Comparison of ENCODE assay signal across 10 cellular contexts in the genomic region with DNA sequence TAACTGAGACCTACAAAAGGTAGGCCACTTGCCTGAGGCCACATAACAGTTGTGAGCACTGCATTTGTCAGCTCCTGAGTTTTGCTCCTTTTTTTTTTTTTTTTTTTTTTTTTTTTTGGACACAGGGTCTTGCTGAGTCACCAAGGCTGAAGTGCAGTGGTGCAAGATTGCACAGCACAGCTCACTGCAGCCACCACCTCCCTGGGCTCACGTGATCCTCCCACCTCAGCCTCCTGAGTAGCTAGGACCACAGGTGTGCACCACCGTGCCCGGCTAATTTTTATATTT.
"Had no signal": no experiment of that assay in that cellular context is flagged by ENCODE, and none has a peak within 500 bp of the region (broad histone marks: within the 10 kb centered on the region; RNA-seq: fewer than 3 reads in every experiment).

No MANE protein-coding gene starts in this region.

- H3K9me3 Mint-ChIP-seq: activated naive CD4-positive, alpha-beta T cell treated with anti-CD3 and anti-CD28 coated beads, Interleukin-2, amount 50 U/mL, for 24 hours; activated T-cell treated with anti-CD3 and anti-CD28 coated beads, Interleukin-2, amount 50 U/mL, for 24 hours; naive B cell had no signal

- H3K4me3 ChIP-seq: lower lobe of right lung, right atrium auricular region, tibial nerve had no signal

- H3K4me1 ChIP-seq: lower lobe of right lung had no signal

- H3K27me3 Mint-ChIP-seq: activated naive CD4-positive, alpha-beta T cell treated with anti-CD3 and anti-CD28 coated beads, Interleukin-2, amount 50 U/mL, for 24 hours had no signal

- H3K27ac Mint-ChIP-seq: activated CD8-positive, alpha-beta memory T cell treated with anti-CD3 and anti-CD28 coated beads, Interleukin-2, amount 10 ng/mL, durations not matched to agents 7 days and 5 days; activated naive CD4-positive, alpha-beta T cell treated with anti-CD3 and anti-CD28 coated beads, Interleukin-2, amount 50 U/mL, for 24 hours; activated T-cell treated with anti-CD3 and anti-CD28 coated beads, Interleukin-2, amount 50 U/mL, for 24 hours; brain had no signal

- H3K27me3 ChIP-seq: neutrophil, right atrium auricular region, tibial nerve had no signal

- H3K36me3 ChIP-seq: esophagus muscularis mucosa, lower lobe of right lung, neutrophil, right atrium auricular region, tibial nerve had no signal

- H3K9me3 ChIP-seq: esophagus muscularis mucosa, lower lobe of right lung, neutrophil, right atrium auricular region, tibial nerve had no signal

- H3K4me1 Mint-ChIP-seq: brain had no signal

- H3K36me3 Mint-ChIP-seq: activated CD8-positive, alpha-beta memory T cell treated with anti-CD3 and anti-CD28 coated beads, Interleukin-2, amount 10 ng/mL, durations not matched to agents 7 days and 5 days; activated naive CD4-positive, alpha-beta T cell treated with anti-CD3 and anti-CD28 coated beads, Interleukin-2, amount 50 U/mL, for 24 hours; brain; naive B cell had no signal

- H3K27ac ChIP-seq: esophagus muscularis mucosa, lower lobe of right lung, neutrophil, right atrium auricular region, tibial nerve had no signal

- H3K4me3 Mint-ChIP-seq: activated CD8-positive, alpha-beta memory T cell treated with anti-CD3 and anti-CD28 coated beads, Interleukin-2, amount 10 ng/mL, durations not matched to agents 7 days and 5 days; activated T-cell treated with anti-CD3 and anti-CD28 coated beads, Interleukin-2, amount 50 U/mL, for 24 hours had no signal
